8 cellular contexts compared by ENCODE assay signal in genomic region chr22:31451709-31452571, GRCh38. TPM values are rescaled to one million over a fixed set of nuclear protein-coding genes. Genes with fewer than 3 reads are reported as not detected.
A peak's percentile ranks its signal among the peaks of the same experiment; 100 is the strongest.
DNase-seq lines count a peak whose midpoint lies in the region; ATAC-seq and TF ChIP-seq lines count a peak whose summit lies in the region.

No MANE protein-coding gene starts in this region.

- H3K36me3 ChIP-seq in PC-3 (ENCODE audit: low read depth, low read length) (peaks cover 11% of the 10 kb centered on the region; the same call in 1 of the 2 replicates), trophoblast cell (ENCODE audit: control insufficient read depth in 1 of 2, insufficient read depth in 2 of 2, low read length in 2 of 2) (peaks cover 22 to 23% of the 10 kb centered on the region in 2 experiments)

- intact Hi-C loops in CD4-positive, alpha-beta T cell (cut with DNase I, micrococcal nuclease): loop anchor here (1.0 to 2.0 kb wide), 2 partner anchors 181 to 182 kb away; no protein-coding TSS in a partner anchor
- intact Hi-C loops in PC-3 (cut with micrococcal nuclease): loop anchor here (5.0 kb wide), 1 partner anchor 180 kb away; no protein-coding TSS in a partner anchor

- H2AK5ac ChIP-seq in trophoblast cell (ENCODE audit: low read length): no peak overlapping the region

- no peak overlapping the region for H2BK12ac ChIP-seq in trophoblast cell (ENCODE audit: low read length)

- H4K20me1 ChIP-seq in PC-3 (ENCODE audit: low read length): no peaks in the 10 kb centered on the region

- peaks cover 48% of the 10 kb centered on the region for H3K36me3 Mint-ChIP-seq in CD4-positive, alpha-beta T cell (ENCODE audit: low read depth)

- no peaks in the 10 kb centered on the region for H3F3A ChIP-seq in PC-3 (ENCODE audit: low read length, unreplicated experiment)

- H2BK5ac ChIP-seq in trophoblast cell (ENCODE audit: low read depth, low read length, poor library complexity): no peak overlapping the region

- peak; percentile 56 for ATAC-seq in CD4-positive, alpha-beta T cell (ENCODE audit: poor library complexity)
- ATAC-seq in PC-3: peak; percentile 94
- ATAC-seq in GM21390 (IDR thresholded peaks at IDR 0.05; ENCODE audit: unreplicated experiment): no peak
- no peak for ATAC-seq in HG03039 (IDR thresholded peaks at IDR 0.05; ENCODE audit: unreplicated experiment)

- H2AFZ ChIP-seq in PC-3 (ENCODE audit: low read length) (no peak overlapping the region), trophoblast cell (ENCODE audit: insufficient read depth, low read length, poor library complexity) (no peak overlapping the region)

- H3K4me3 Mint-ChIP-seq in CD4-positive, alpha-beta T cell: no peak overlapping the region

- no peaks in the 10 kb centered on the region for H3K4me1 Mint-ChIP-seq in CD4-positive, alpha-beta T cell (ENCODE audit: low read depth)

- no peaks in the 10 kb centered on the region for H3K9me2 ChIP-seq in PC-3 (replicated peaks; ENCODE audit: low read length)

- H3K79me1 ChIP-seq in trophoblast cell (ENCODE audit: low read length): no peaks in the 10 kb centered on the region

- no peak overlapping the region for H3K9ac ChIP-seq in PC-3 (ENCODE audit: low read length)
- no peak overlapping the region for H3K9ac ChIP-seq in trophoblast cell (ENCODE audit: low read length)

- no peak overlapping the region for H4K8ac ChIP-seq in trophoblast cell (ENCODE audit: low read depth, low read length)

- peak; percentile 50 for TF ChIP-seq CTCF in CD4-positive, alpha-beta T cell (IDR thresholded peaks at IDR 0.05)
- TF ChIP-seq CTCF in GM12873 (IDR thresholded peaks at IDR 0.05; ENCODE audit: insufficient read depth, low read depth, low read length, missing control alignments) (peak; percentile 69), PC-3 (conservative IDR thresholded peaks at IDR 0.05; ENCODE audit: low read depth, low read length) (peak; percentile 69)

- CTCF ChIA-PET in CD4-positive, alpha-beta T cell (lab: Charles Lee): interaction anchor here (0.5 to 1.1 kb wide), 3 partner anchors 29 to 90 kb away, joined by 3 to 5 read pairs (median 3); no protein-coding TSS in a partner anchor
- CTCF ChIA-PET in PC-3 (lab: Charles Lee): interaction anchor here (0.5 to 0.7 kb wide), 3 partner anchors 19 to 1306 kb away, joined by 3 to 12 read pairs (median 6); no protein-coding TSS in a partner anchor

- no peak overlapping the region for H2BK120ac ChIP-seq in trophoblast cell (ENCODE audit: insufficient read depth, low read length, poor library complexity)

- H3K14ac ChIP-seq in trophoblast cell (ENCODE audit: low read length): no peak overlapping the region

- WGBS in trophoblast cell (ENCODE audit: extremely low coverage, insufficient coverage, insufficient read length): no CpG with 5 or more reads among the region's 5 CpGs

- H3K4ac ChIP-seq in trophoblast cell (ENCODE audit: low read depth, low read length): no peak overlapping the region

- H4K91ac ChIP-seq in trophoblast cell (ENCODE audit: low read depth, low read length): no peak overlapping the region

- no peaks in the 10 kb centered on the region for H3K9me3 Mint-ChIP-seq in CD4-positive, alpha-beta T cell

- H3K4me1 ChIP-seq in PC-3 (ENCODE audit: insufficient read depth, low read length): no peaks in the 10 kb centered on the region
- H3K4me1 ChIP-seq in trophoblast cell (ENCODE audit: control insufficient read depth in 1 of 2, insufficient read depth in 2 of 2, low read length in 2 of 2): no peaks in the 10 kb centered on the region

- BruUV-seq in PC-3 (replicated peaks; lab: Mats Ljungman, UMichigan): no TSS peak

- no peaks in the 10 kb centered on the region for H3K9me3 ChIP-seq in CD4-positive, alpha-beta T cell (ENCODE audit: control insufficient read depth, low read length)
- H3K9me3 ChIP-seq in PC-3 (ENCODE audit: low read length) (no peaks in the 10 kb centered on the region), trophoblast cell (ENCODE audit: insufficient read depth, low read depth, low read length) (no peaks in the 10 kb centered on the region)

- no peak overlapping the region for H4K12ac ChIP-seq in trophoblast cell (ENCODE audit: low read depth, low read length)

- no peaks in the 10 kb centered on the region for H3K27me3 ChIP-seq in CD4-positive, alpha-beta T cell (ENCODE audit: control insufficient read depth, insufficient read depth, low read length)
- no peaks in the 10 kb centered on the region for H3K27me3 ChIP-seq in PC-3 (ENCODE audit: low read length)
- no peaks in the 10 kb centered on the region for H3K27me3 ChIP-seq in trophoblast cell (ENCODE audit: insufficient read depth, low read length)

- no peak overlapping the region for H3K18ac ChIP-seq in trophoblast cell (ENCODE audit: low read length)

- no peak overlapping the region for H3K27ac ChIP-seq in CD4-positive, alpha-beta T cell (ENCODE audit: low read depth, low read length)
- H3K27ac ChIP-seq in PC-3 (ENCODE audit: low read length): no peak overlapping the region
- H3K27ac ChIP-seq in trophoblast cell (ENCODE audit: low read depth, low read length): no peak overlapping the region

- H3K4me3 ChIP-seq in PC-3 (ENCODE audit: low read length): no peak overlapping the region
- H3K4me3 ChIP-seq in trophoblast cell (ENCODE audit: low read depth, low read length): no peak overlapping the region

- H3K4me2 ChIP-seq in PC-3 (ENCODE audit: low read length): no peak overlapping the region
- no peak overlapping the region for H3K4me2 ChIP-seq in trophoblast cell (ENCODE audit: low read length)

- no peak overlapping the region for H3K23ac ChIP-seq in trophoblast cell (ENCODE audit: low read length)

- POLR2A ChIA-PET in CD4-positive, alpha-beta T cell (lab: Charles Lee): interaction anchor here (0.5 to 1.6 kb wide), 6 partner anchors 15 to 179 kb away, joined by 3 to 7 read pairs (median 4); no protein-coding TSS in a partner anchor
- POLR2A ChIA-PET in PC-3 (lab: Charles Lee; ENCODE audit: unreplicated experiment): interaction anchor here (0.6 kb wide), 1 partner anchor 162 kb away, joined by 7 read pairs; no protein-coding TSS in a partner anchor

- DNase-seq in CD4-positive, alpha-beta T cell: no peak
- DNase-seq in PC-3 (peak; percentile 69), trophoblast cell (peak; percentile 5 to 51), mesenteric fat pad (ENCODE audit: low spot score) (no peak)
- DNase-seq in effector CD4-positive, alpha-beta T cell: peak; percentile 2

- no peaks in the 10 kb centered on the region for H3K27me3 Mint-ChIP-seq in CD4-positive, alpha-beta T cell

- H3K79me2 ChIP-seq in PC-3 (ENCODE audit: low read length): no peaks in the 10 kb centered on the region
- H3K79me2 ChIP-seq in trophoblast cell (ENCODE audit: control insufficient read depth, insufficient read depth, low read length, poor library complexity): no peaks in the 10 kb centered on the region

- H3K27ac Mint-ChIP-seq in CD4-positive, alpha-beta T cell: no peak overlapping the region

RNA-seq across cellular contexts. Expression of gene EIF4ENIF1, which starts 37.7 kb away (rescaled TPM):
- total RNA-seq in CD4-positive, alpha-beta T cell: 10 to 100 TPM in 1 of 2 experiments, 1 to 10 TPM in 1; 9.4 to 10.6 TPM
- total RNA-seq in PC-3 (2014; rRNA removed) (4.5 and 5.3 TPM in 2 replicates), mesenteric fat pad (23.8 TPM)
- polyA plus RNA-seq in trophoblast cell (2013): 12.8 and 13.2 TPM in 2 replicates

RNA-seq across cellular contexts. Expression of gene SFI1, which starts 44.4 kb away (rescaled TPM):
- 100 to 1,000 TPM; 281 to 291 TPM for total RNA-seq in CD4-positive, alpha-beta T cell
- 22.5 and 24.0 TPM in 2 replicates for total RNA-seq in PC-3 (2014; rRNA removed)
- 5.6 and 5.9 TPM in 2 replicates for polyA plus RNA-seq in trophoblast cell (2013)
- 22.5 TPM for total RNA-seq in mesenteric fat pad

RNA-seq across cellular contexts. Expression of gene DRG1, which starts 52.5 kb away (rescaled TPM):
- 10 to 100 TPM; 57.3 to 72.8 TPM for total RNA-seq in CD4-positive, alpha-beta T cell
- total RNA-seq in PC-3 (2014; rRNA removed): 32.1 and 49.9 TPM in 2 replicates
- 50.4 and 51.7 TPM in 2 replicates for polyA plus RNA-seq in trophoblast cell (2013)
- 64.7 TPM for total RNA-seq in mesenteric fat pad

Comparison
In these comparisons a context has a peak if more than half of its experiments do, and no peak if none do; other contexts are left out.
1. ATAC-seq: peak in CD4-positive, alpha-beta T cell (single experiment) and PC-3 (single experiment); none in GM21390 (single experiment) and HG03039 (single experiment).
2. DNase-seq: peak in PC-3 (single experiment), effector CD4-positive, alpha-beta T cell (single experiment) and trophoblast cell (2 of 2); none in CD4-positive, alpha-beta T cell (0 of 10) and mesenteric fat pad (single experiment).
3. RNA of gene SFI1, which starts 44.4 kb away (total RNA-seq): 281 to 291 TPM in CD4-positive, alpha-beta T cell; 22.5 to 24.0 TPM in PC-3 and 22.5 TPM in mesenteric fat pad (single experiment); every median in the first group is over 10 times any median in the second.
4. Peak in every context shown above with its lines, with median percentiles within 50 percentile points of each other: CTCF ChIP-seq.